ENCODE assay signal across 22 cellular contexts in the genomic region with DNA sequence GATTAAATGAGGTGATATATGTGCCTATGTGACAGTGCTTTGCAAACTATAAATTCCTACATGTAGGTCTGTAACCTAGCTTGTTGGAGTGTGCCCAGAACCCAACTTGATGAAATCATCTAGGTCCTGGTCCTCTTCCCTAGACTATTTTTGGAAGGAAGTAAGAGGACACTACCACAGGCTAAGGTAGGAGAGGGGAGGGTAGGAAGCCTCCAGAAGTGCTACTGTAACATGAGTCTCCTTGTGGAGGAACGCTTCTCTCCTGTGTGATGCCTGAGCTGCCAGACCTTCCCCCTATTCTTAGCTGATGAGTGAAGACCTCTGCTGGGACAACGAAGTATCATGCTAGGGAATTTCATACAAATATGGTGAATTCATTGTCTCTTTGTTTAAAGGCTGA. TPM values are rescaled to one million over a fixed set of nuclear protein-coding genes. Genes with fewer than 3 reads are reported as not detected.
"Had no signal": no experiment of that assay in that cellular context is flagged by ENCODE, and none has a peak within 500 bp of the region (broad histone marks: within the 10 kb centered on the region; RNA-seq: fewer than 3 reads in every experiment).

No MANE protein-coding gene starts in this region.

- H3K36me3 ChIP-seq: left ventricle myocardium inferior, tibial artery, uterus had no signal

- H3K36me3 Mint-ChIP-seq: memory B cell; natural killer cell; stimulated activated memory B cell treated with anti-CD40 and anti-IgM and Interleukin-4, amounts not matched to agents 10 μg/mL and 1 μg/mL and 100 μg/mL, for 72 hours had no signal

- H3K4me1 Mint-ChIP-seq: activated B cell treated with CpG ODN at 0.5 μM for 24 hours; memory B cell; natural killer cell; stimulated activated memory B cell treated with anti-CD40 and anti-IgM and Interleukin-4, amounts not matched to agents 10 μg/mL and 1 μg/mL and 100 μg/mL, for 72 hours had no signal

- H3K79me2 ChIP-seq: hepatocyte had no signal

- H3K4me3 ChIP-seq: hepatocyte, left ventricle myocardium inferior, tibial artery, uterus had no signal

- H2AFZ ChIP-seq: hepatocyte had no signal

- H3K27me3 ChIP-seq: hepatocyte, tibial artery, uterus had no signal

- FAIRE-seq: colon, endometrium had no signal

- H3K9me3 Mint-ChIP-seq: activated B cell treated with CpG ODN at 0.5 μM for 24 hours; memory B cell; stimulated activated memory B cell treated with anti-CD40 and anti-IgM and Interleukin-4, amounts not matched to agents 10 μg/mL and 1 μg/mL and 100 μg/mL, for 72 hours had no signal

- ATAC-seq: activated CD8-positive, alpha-beta memory T cell treated with anti-CD3 and anti-CD28 coated beads, Interleukin-2, amount 10 ng/mL, durations not matched to agents 7 days and 5 days; natural killer cell; stimulated activated memory B cell treated with anti-CD40 and anti-IgM and Interleukin-4, amounts not matched to agents 10 μg/mL and 1 μg/mL and 100 μg/mL, for 72 hours; T-helper 17 cell had no signal

- H3K4me3 Mint-ChIP-seq: activated B cell treated with CpG ODN at 0.5 μM for 24 hours; activated CD8-positive, alpha-beta memory T cell treated with anti-CD3 and anti-CD28 coated beads, Interleukin-2, amount 10 ng/mL, durations not matched to agents 7 days and 5 days; memory B cell; natural killer cell; stimulated activated memory B cell treated with anti-CD40 and anti-IgM and Interleukin-4, amounts not matched to agents 10 μg/mL and 1 μg/mL and 100 μg/mL, for 72 hours; T-helper 17 cell had no signal

- DNase-seq: activated B cell treated with CpG ODN at 0.5 μM for 24 hours; activated CD8-positive, alpha-beta memory T cell treated with anti-CD3 and anti-CD28 coated beads, Interleukin-2, amount 10 ng/mL, durations not matched to agents 7 days and 5 days; activated T-cell treated with anti-CD3 and anti-CD28 coated beads, Interleukin-2, amount 50 U/mL, for 48 hours; amniotic stem cell; caudate nucleus; left ventricle myocardium inferior; natural killer cell; retina; stimulated activated CD4-positive, alpha-beta T cell treated with anti-CD3 and anti-CD28 coated beads, Interleukin-2, amount 100 ng/mL, for 48 hours; T-helper 17 cell; tibial artery; uterus had no signal

- H3K4me2 ChIP-seq: hepatocyte had no signal

- H3K27ac Mint-ChIP-seq: activated B cell treated with CpG ODN at 0.5 μM for 24 hours; activated CD8-positive, alpha-beta memory T cell treated with anti-CD3 and anti-CD28 coated beads, Interleukin-2, amount 10 ng/mL, durations not matched to agents 7 days and 5 days; memory B cell; natural killer cell; stimulated activated memory B cell treated with anti-CD40 and anti-IgM and Interleukin-4, amounts not matched to agents 10 μg/mL and 1 μg/mL and 100 μg/mL, for 72 hours; T-helper 17 cell had no signal

- H3K9me3 ChIP-seq: left ventricle myocardium inferior, tibial artery, uterus had no signal

- H3K27ac ChIP-seq: hepatocyte, left ventricle myocardium inferior, tibial artery had no signal

RNA-seq across cellular contexts. Expression of a gene that starts 41.8 kb away (rescaled TPM):
- total RNA-seq: activated B cell treated with CpG ODN at 0.5 μM for 24 hours, glomerular endothelial cell, hepatocyte, kidney epithelial cell, left ventricle myocardium inferior, mucosa of gallbladder, natural killer cell, subcutaneous adipose tissue, uterus had no signal
- polyA plus RNA-seq: esophagus, hepatocyte had no signal
